1 cellular context compared by ENCODE assay signal in genomic region chr3:33385423-33385822, GRCh38.
TF ChIP-seq lines count a peak whose summit lies in the region.

No MANE protein-coding gene starts in this region.

TF ChIP-seq in K562, 482 proteins besides CTCF, POLR2A, EP300 and RAD21 (continued from another document):
- TF ChIP-seq NCOA1 (IDR thresholded peaks at IDR 0.05; ENCODE audit: low read depth) (peak; percentile 26; the same call in 1 of the 2 replicates), NR2C2 (CRISPR knock-in tag; IDR thresholded peaks at IDR 0.05) (no peak), NR2C2 (tag; IDR thresholded peaks at IDR 0.05) (0 out of 2 replicates have a peak, but pooled peaks have one; percentile 13), ZNF311 (CRISPR knock-in tag; IDR thresholded peaks at IDR 0.05) (no peak), E2F5 (CRISPR knock-in tag; IDR thresholded peaks at IDR 0.05) (no peak), EHMT2 (IDR thresholded peaks at IDR 0.05) (peak; percentile 86), ETV5 (CRISPR knock-in tag; IDR thresholded peaks at IDR 0.05; ENCODE audit: low read depth) (0 out of 2 replicates have a peak, but pooled peaks have one; percentile 58), BACH1 (tag; IDR thresholded peaks at IDR 0.05) (peak; percentile 71; the same call in 1 of the 2 replicates), ATF7 (IDR thresholded peaks at IDR 0.05) (peak; percentile 18; the same call in 1 of the 2 replicates), SPI1 (IDR thresholded peaks at IDR 0.05; ENCODE audit: borderline replicate concordance, low read depth, low read length) (peak; percentile 72; the same call in 1 of the 2 replicates), MYC (IDR thresholded peaks at IDR 0.05; ENCODE audit: low read depth, low read length) (0 out of 2 replicates have a peak, but pooled peaks have one; percentile 44), MYC (CRISPR knock-in tag; IDR thresholded peaks at IDR 0.05; ENCODE audit: borderline replicate concordance, low read depth) (no peak), BHLHE40 (IDR thresholded peaks at IDR 0.05; ENCODE audit: low read length) (peak; percentile 42; the same call in 1 of the 2 replicates), NKRF (IDR thresholded peaks at IDR 0.05; ENCODE audit: borderline replicate concordance) (no peak; the same call in 1 of the 2 replicates), SMARCE1 (IDR thresholded peaks at IDR 0.05) (0 out of 2 replicates have a peak, but pooled peaks have one; percentile 36), STAT5B (CRISPR knock-in tag; IDR thresholded peaks at IDR 0.05) (no peak), UBTF (IDR thresholded peaks at IDR 0.05; ENCODE audit: borderline replicate concordance in 1 of 2, low read depth in 2 of 2, low read length in 2 of 2) (peak in 1 of 2 experiments; percentile 47; a peak in 1 of 4 replicates), NFE2 (IDR thresholded peaks at IDR 0.05; ENCODE audit: low read depth) (peak; percentile 95), HMBOX1 (IDR thresholded peaks at IDR 0.05) (no peak), KDM1A (IDR thresholded peaks at IDR 0.05) (0 out of 4 replicates have a peak, but pooled peaks of 1 of the 2 experiments have one; percentile 7), EWSR1 (IDR thresholded peaks at IDR 0.05; ENCODE audit: borderline replicate concordance, low read depth, partially characterized antibody) (no peak), GABPB1 (CRISPR knock-in tag; IDR thresholded peaks at IDR 0.05) (peak; percentile 55; the same call in 1 of the 2 replicates), ETV1 (tag; conservative IDR thresholded peaks at IDR 0.05; ENCODE audit: low read depth) (peak; percentile 80), JUND (IDR thresholded peaks at IDR 0.05; ENCODE audit: borderline replicate concordance, low read depth, low read length) (peak; percentile 78; the same call in 1 of the 2 replicates), JUND (tag; IDR thresholded peaks at IDR 0.05; ENCODE audit: borderline replicate concordance, low read depth, low read length) (peak; percentile 58; the same call in 2 of the 3 replicates), SOX6 (IDR thresholded peaks at IDR 0.05) (no peak), CREB1 (IDR thresholded peaks at IDR 0.05) (peak; percentile 77), CREB1 (CRISPR knock-in tag; IDR thresholded peaks at IDR 0.05) (peak; percentile 31; the same call in 1 of the 2 replicates), ZBTB12 (CRISPR knock-in tag; IDR thresholded peaks at IDR 0.05) (0 out of 2 replicates have a peak, but pooled peaks have one; percentile 16), GATAD2B (IDR thresholded peaks at IDR 0.05; ENCODE audit: borderline replicate concordance) (0 out of 2 replicates have a peak, but pooled peaks have one; percentile 9), E2F6 (IDR thresholded peaks at IDR 0.05; ENCODE audit: borderline replicate concordance in 1 of 2, extremely low read depth in 1 of 2, insufficient read depth in 1 of 2, insufficient read length in 1 of 2, low read depth in 1 of 2, low read length in 1 of 2, poor library complexity in 1 of 2, severe bottlenecking in 1 of 2) (peak in 1 of 2 experiments; percentile 18), RCOR1 (IDR thresholded peaks at IDR 0.05; ENCODE audit: borderline replicate concordance in 1 of 2, low read depth in 2 of 2, low read length in 2 of 2) (peak in 1 of 2 experiments; percentile 84; a peak in 2 of 4 replicates), ZNF316 (IDR thresholded peaks at IDR 0.05) (peak; percentile 92)
